11 cellular contexts compared by ENCODE assay signal in the genomic region with DNA sequence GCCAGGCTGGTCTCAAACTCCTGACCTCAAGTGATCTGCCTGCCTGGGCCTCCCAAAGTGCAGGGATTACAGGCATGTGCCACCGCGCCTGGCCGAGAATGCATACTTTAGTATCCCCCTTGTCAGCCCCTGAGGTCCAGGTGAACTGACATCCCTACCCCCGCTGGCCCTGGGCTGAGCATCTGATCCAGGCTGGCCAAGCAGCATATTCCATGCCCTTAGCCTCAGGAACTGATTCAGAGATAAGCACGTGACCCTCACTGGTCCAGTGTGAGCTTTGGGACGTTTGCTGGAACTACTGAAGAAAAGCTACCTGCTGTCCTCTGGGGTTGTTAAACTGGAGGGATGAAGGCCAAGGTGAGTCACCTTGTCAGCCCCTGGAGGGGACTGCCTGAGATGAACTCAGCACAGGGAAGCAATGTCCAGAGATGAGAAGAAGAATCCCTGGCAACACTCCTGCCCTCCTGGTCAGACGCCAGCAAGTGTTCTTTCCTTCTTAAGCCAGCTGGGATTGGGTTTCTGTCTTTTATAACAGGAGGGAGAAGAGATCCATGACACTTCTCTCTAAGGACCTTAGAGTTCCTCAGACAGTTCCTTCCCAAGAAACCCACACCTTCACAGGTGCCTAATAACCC. TPM values are rescaled to one million over a fixed set of nuclear protein-coding genes. Genes with fewer than 3 reads are reported as not detected.
DNase-seq lines count a peak whose midpoint lies in the region; ATAC-seq and TF ChIP-seq lines count a peak whose summit lies in the region.
"Had no signal": no experiment of that assay in that cellular context is flagged by ENCODE, and none has a peak within 500 bp of the region (broad histone marks: within the 10 kb centered on the region; RNA-seq: fewer than 3 reads in every experiment).

No MANE protein-coding gene starts in this region.

- 90 to 95% methylated on average over 7 of the region's 7 CpGs for WGBS in GM23248 (ENCODE audit: low coverage in 1 of 2, low lambda C conversion rate in 2 of 2, missing lambda C conversion rate in 2 of 2), 2 experiments

- no peaks in the 10 kb centered on the region for H4K20me1 ChIP-seq in GM23248 (ENCODE audit: insufficient read depth)
- no peaks in the 10 kb centered on the region for H4K20me1 ChIP-seq in osteoblast (ENCODE audit: insufficient read depth, low read length)

- no peaks in the 10 kb centered on the region for H3K9me2 ChIP-seq in GM23248 (ENCODE audit: insufficient read depth)

- CTCF ChIA-PET in RWPE1 (lab: Yijun Ruan, JAX) = interaction anchor here (0.6 to 1.4 kb wide), 6 partner anchors 38 to 520 kb away, joined by 3 to 4 read pairs (median 4); no protein-coding TSS in a partner anchor

- H3K4me2 ChIP-seq in GM23248 (ENCODE audit: unreplicated experiment) = no peak overlapping the region
- H3K4me2 ChIP-seq in osteoblast (ENCODE audit: insufficient read depth, low read length) = no peak overlapping the region

- H3K4me3 ChIP-seq in GM23248 (no peak overlapping the region), osteoblast (ENCODE audit: insufficient read depth, low read length) (no peak overlapping the region)
- H3K4me3 ChIP-seq: ovary had no signal

- H3K79me2 ChIP-seq in GM23248 (ENCODE audit: insufficient read depth) (peaks cover 3% of the 10 kb centered on the region; the same call in 1 of the 2 replicates), osteoblast (ENCODE audit: insufficient read depth, low read length) (no peaks in the 10 kb centered on the region)

- H3K4me1 ChIP-seq in GM23248 (ENCODE audit: insufficient read depth) (no peaks in the 10 kb centered on the region), osteoblast (ENCODE audit: insufficient read depth, low read length) (no peaks in the 10 kb centered on the region)

- no peaks in the 10 kb centered on the region; the same call in 1 of the 2 replicates for H3F3A ChIP-seq in GM23248 (ENCODE audit: insufficient read depth)

- H3K27me3 ChIP-seq in GM23248 (replicated peaks; ENCODE audit: insufficient read depth) (no peaks in the 10 kb centered on the region), osteoblast (ENCODE audit: insufficient read depth, low read length) (no peaks in the 10 kb centered on the region)
- H3K27me3 ChIP-seq: ovary had no signal

- H3K36me3 ChIP-seq in GM23248 (ENCODE audit: low read depth) (peaks cover 33% of the 10 kb centered on the region), osteoblast (ENCODE audit: insufficient read depth, low read length) (peaks cover 20% of the 10 kb centered on the region)
- H3K36me3 ChIP-seq: ovary had no signal

- in situ Hi-C loops in GM23248 (cut with MboI) = no loop called here

- TF ChIP-seq CTCF in RWPE1 (conservative IDR thresholded peaks at IDR 0.05; ENCODE audit: low read depth) (no peak), osteoblast (IDR thresholded peaks at IDR 0.05; ENCODE audit: extremely low read depth, low read depth, low read length) (no peak)

- H3K27ac ChIP-seq in GM23248 (no peak overlapping the region), RWPE1 (peak overlapping the region; percentile 29; the same call in 1 of the 2 replicates), osteoblast (ENCODE audit: low read depth, low read length) (no peak overlapping the region)
- H3K27ac ChIP-seq: ovary had no signal

- H3K9me3 ChIP-seq in GM23248 (ENCODE audit: low read depth) (no peaks in the 10 kb centered on the region), osteoblast (ENCODE audit: low read depth, low read length) (no peaks in the 10 kb centered on the region)
- H3K9me3 ChIP-seq: ovary had no signal

- H2AFZ ChIP-seq in GM23248 (no peak overlapping the region), osteoblast (ENCODE audit: low read length) (no peak overlapping the region)

- peak; percentile 30 for DNase-seq in GM23248
- DNase-seq in RWPE1 (ENCODE audit: low spot score) = no peak
- peak; percentile 19 for DNase-seq in dermis blood vessel endothelial cell
- peak; percentile 73 for DNase-seq in osteoblast (ENCODE audit: insufficient read length, low spot score, missing footprints)
- no peak for DNase-seq in GM19240 (ENCODE audit: insufficient read length, low spot score)
- no peak for DNase-seq in H4 (ENCODE audit: low spot score)
- DNase-seq: Kasumi-1, NCI-H2171 treated with DMSO at 0.1 percent for 48 hours had no signal

- H3K9ac ChIP-seq in GM23248 = no peak overlapping the region

- POLR2A ChIA-PET in RWPE1 (lab: Yijun Ruan, JAX; ENCODE audit: low non-redundant PET) = no interaction called here

- no peak for ATAC-seq in HG02981 (IDR thresholded peaks at IDR 0.05; ENCODE audit: unreplicated experiment)
- ATAC-seq: Panc1 had no signal

RNA-seq across cellular contexts. Expression of gene FBXW11, which starts 59.1 kb away (rescaled TPM):
- 78.0 TPM in 2 replicates for total RNA-seq in GM23248 (2014; rRNA removed; shearing (Covaris generic))
- polyA plus RNA-seq in GM23248 (2016; fragmentation: Nextera tagmentation; extraction: Ambion mirVana) = 28.9 and 30.6 TPM in 2 replicates
- total RNA-seq in dermis blood vessel endothelial cell = 81.4 and 90.4 TPM in 2 replicates
- total RNA-seq in osteoblast = 72.5 and 76.7 TPM in 2 replicates
- 56.3 and 56.5 TPM in 2 replicates for total RNA-seq in H4 (2014; rRNA removed; shearing (Covaris generic))

Comparison
In these comparisons a context has a peak if more than half of its experiments do, and no peak if none do; other contexts are left out.
1. DNase-seq: peak in GM23248 (single experiment), dermis blood vessel endothelial cell (single experiment) and osteoblast (single experiment); none in RWPE1 (single experiment), GM19240 (single experiment) and H4 (single experiment).